1 cellular context compared by ENCODE assay signal in genomic region chr6:30717129-30717844, GRCh38.
A peak's percentile ranks its signal among the peaks of the same experiment; 100 is the strongest.
TF ChIP-seq lines count a peak whose summit lies in the region.

A gene with protein sequence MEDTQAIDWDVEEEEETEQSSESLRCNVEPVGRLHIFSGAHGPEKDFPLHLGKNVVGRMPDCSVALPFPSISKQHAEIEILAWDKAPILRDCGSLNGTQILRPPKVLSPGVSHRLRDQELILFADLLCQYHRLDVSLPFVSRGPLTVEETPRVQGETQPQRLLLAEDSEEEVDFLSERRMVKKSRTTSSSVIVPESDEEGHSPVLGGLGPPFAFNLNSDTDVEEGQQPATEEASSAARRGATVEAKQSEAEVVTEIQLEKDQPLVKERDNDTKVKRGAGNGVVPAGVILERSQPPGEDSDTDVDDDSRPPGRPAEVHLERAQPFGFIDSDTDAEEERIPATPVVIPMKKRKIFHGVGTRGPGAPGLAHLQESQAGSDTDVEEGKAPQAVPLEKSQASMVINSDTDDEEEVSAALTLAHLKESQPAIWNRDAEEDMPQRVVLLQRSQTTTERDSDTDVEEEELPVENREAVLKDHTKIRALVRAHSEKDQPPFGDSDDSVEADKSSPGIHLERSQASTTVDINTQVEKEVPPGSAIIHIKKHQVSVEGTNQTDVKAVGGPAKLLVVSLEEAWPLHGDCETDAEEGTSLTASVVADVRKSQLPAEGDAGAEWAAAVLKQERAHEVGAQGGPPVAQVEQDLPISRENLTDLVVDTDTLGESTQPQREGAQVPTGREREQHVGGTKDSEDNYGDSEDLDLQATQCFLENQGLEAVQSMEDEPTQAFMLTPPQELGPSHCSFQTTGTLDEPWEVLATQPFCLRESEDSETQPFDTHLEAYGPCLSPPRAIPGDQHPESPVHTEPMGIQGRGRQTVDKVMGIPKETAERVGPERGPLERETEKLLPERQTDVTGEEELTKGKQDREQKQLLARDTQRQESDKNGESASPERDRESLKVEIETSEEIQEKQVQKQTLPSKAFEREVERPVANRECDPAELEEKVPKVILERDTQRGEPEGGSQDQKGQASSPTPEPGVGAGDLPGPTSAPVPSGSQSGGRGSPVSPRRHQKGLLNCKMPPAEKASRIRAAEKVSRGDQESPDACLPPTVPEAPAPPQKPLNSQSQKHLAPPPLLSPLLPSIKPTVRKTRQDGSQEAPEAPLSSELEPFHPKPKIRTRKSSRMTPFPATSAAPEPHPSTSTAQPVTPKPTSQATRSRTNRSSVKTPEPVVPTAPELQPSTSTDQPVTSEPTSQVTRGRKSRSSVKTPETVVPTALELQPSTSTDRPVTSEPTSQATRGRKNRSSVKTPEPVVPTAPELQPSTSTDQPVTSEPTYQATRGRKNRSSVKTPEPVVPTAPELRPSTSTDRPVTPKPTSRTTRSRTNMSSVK (N-terminal part only) (minus strand): TSS chr6:30717281. CDS start chr6:30715175, 2,106 bp downstream.

TF ChIP-seq in HepG2, 621 proteins besides CTCF, POLR2A, EP300 and RAD21 (continued from another document and continues in another):
- TF ChIP-seq TAF1 (CRISPR knock-in tag; IDR thresholded peaks at IDR 0.05) (peak; percentile 97), FOXK2 (IDR thresholded peaks at IDR 0.05) (0 out of 2 replicates have a peak, but pooled peaks have one; percentile 42), JUND (CRISPR knock-in tag; IDR thresholded peaks at IDR 0.05) (peak; percentile 87), ZNF616 (CRISPR knock-in tag; IDR thresholded peaks at IDR 0.05; ENCODE audit: low read depth) (no peak), ZNF790 (CRISPR knock-in tag; IDR thresholded peaks at IDR 0.05; ENCODE audit: borderline replicate concordance) (no peak), ZNF234 (CRISPR knock-in tag; conservative IDR thresholded peaks at IDR 0.05) (peak; percentile 19; the same call in 1 of the 2 replicates), ZC3H13 (CRISPR knock-in tag; IDR thresholded peaks at IDR 0.05) (peak; percentile 96), ZNF883 (CRISPR knock-in tag; IDR thresholded peaks at IDR 0.05; ENCODE audit: not compliant biosample characterization) (peak; percentile 71), PCBP1 (IDR thresholded peaks at IDR 0.05; ENCODE audit: borderline replicate concordance, low read depth, low read length) (peak; percentile 80; the same call in 1 of the 2 replicates), ZNF121 (CRISPR knock-in tag; IDR thresholded peaks at IDR 0.05) (no peak), RFX3 (CRISPR knock-in tag; IDR thresholded peaks at IDR 0.05) (no peak), HDAC2 (CRISPR knock-in tag; IDR thresholded peaks at IDR 0.05) (peak; percentile 92), ZNF510 (CRISPR knock-in tag; IDR thresholded peaks at IDR 0.05; ENCODE audit: low read depth) (peak; percentile 95), ZNF407 (CRISPR knock-in tag; IDR thresholded peaks at IDR 0.05; ENCODE audit: not compliant biosample characterization) (peak; percentile 38), ZNF367 (CRISPR knock-in tag; IDR thresholded peaks at IDR 0.05; ENCODE audit: borderline replicate concordance) (0 out of 2 replicates have a peak, but pooled peaks have one; percentile 36), ATM (IDR thresholded peaks at IDR 0.05; ENCODE audit: borderline replicate concordance) (no peak), SAFB2 (CRISPR knock-in tag; IDR thresholded peaks at IDR 0.05; ENCODE audit: borderline replicate concordance, low read depth) (peak; percentile 86), CENPX (CRISPR knock-in tag; IDR thresholded peaks at IDR 0.05) (no peak), ZNF672 (CRISPR knock-in tag; IDR thresholded peaks at IDR 0.05) (0 out of 2 replicates have a peak, but pooled peaks have one; percentile 53), ZNF614 (CRISPR knock-in tag; IDR thresholded peaks at IDR 0.05; ENCODE audit: borderline replicate concordance) (peak; percentile 93; the same call in 1 of the 2 replicates), SOX5 (CRISPR knock-in tag; IDR thresholded peaks at IDR 0.05; ENCODE audit: borderline replicate concordance) (peak; percentile 88), TEAD3 (CRISPR knock-in tag; optimal IDR thresholded peaks at IDR 0.05; ENCODE audit: borderline replicate concordance) (peak; percentile 94), ZNF580 (CRISPR knock-in tag; IDR thresholded peaks at IDR 0.05; ENCODE audit: borderline replicate concordance, low read depth) (peak; percentile 95; the same call in 1 of the 2 replicates), ATRX (CRISPR knock-in tag; IDR thresholded peaks at IDR 0.05; ENCODE audit: borderline replicate concordance) (no peak; the same call in 1 of the 2 replicates), ZBTB7B (CRISPR knock-in tag; IDR thresholded peaks at IDR 0.05) (peak; percentile 66; the same call in 1 of the 2 replicates), SALL2 (CRISPR knock-in tag; IDR thresholded peaks at IDR 0.05) (peak; percentile 94), ZNF547 (CRISPR knock-in tag; IDR thresholded peaks at IDR 0.05) (peak; percentile 79; the same call in 1 of the 2 replicates), XRCC5 (optimal IDR thresholded peaks at IDR 0.05; ENCODE audit: low read length) (peak; percentile 99), ZNF496 (CRISPR knock-in tag; IDR thresholded peaks at IDR 0.05; ENCODE audit: insufficient replicate concordance) (no peak), DPF2 (CRISPR knock-in tag; IDR thresholded peaks at IDR 0.05; ENCODE audit: borderline replicate concordance, low read depth) (0 out of 2 replicates have a peak, but pooled peaks have one; percentile 29)
- TF ChIP-seq, protein P1, sequence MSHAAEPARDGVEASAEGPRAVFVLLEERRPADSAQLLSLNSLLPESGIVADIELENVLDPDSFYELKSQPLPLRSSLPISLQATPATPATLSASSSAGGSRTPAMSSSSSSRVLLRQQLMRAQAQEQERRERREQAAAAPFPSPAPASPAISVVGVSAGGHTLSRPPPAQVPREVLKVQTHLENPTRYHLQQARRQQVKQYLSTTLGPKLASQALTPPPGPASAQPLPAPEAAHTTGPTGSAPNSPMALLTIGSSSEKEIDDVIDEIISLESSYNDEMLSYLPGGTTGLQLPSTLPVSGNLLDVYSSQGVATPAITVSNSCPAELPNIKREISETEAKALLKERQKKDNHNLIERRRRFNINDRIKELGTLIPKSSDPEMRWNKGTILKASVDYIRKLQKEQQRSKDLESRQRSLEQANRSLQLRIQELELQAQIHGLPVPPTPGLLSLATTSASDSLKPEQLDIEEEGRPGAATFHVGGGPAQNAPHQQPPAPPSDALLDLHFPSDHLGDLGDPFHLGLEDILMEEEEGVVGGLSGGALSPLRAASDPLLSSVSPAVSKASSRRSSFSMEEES (CRISPR knock-in tag; IDR thresholded peaks at IDR 0.05), result peak; percentile 75
- TF ChIP-seq, protein P2, sequence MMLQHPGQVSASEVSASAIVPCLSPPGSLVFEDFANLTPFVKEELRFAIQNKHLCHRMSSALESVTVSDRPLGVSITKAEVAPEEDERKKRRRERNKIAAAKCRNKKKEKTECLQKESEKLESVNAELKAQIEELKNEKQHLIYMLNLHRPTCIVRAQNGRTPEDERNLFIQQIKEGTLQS (CRISPR knock-in tag; IDR thresholded peaks at IDR 0.05), result peak; percentile 68; the same call in 1 of the 2 replicates
- TF ChIP-seq, protein P3, sequence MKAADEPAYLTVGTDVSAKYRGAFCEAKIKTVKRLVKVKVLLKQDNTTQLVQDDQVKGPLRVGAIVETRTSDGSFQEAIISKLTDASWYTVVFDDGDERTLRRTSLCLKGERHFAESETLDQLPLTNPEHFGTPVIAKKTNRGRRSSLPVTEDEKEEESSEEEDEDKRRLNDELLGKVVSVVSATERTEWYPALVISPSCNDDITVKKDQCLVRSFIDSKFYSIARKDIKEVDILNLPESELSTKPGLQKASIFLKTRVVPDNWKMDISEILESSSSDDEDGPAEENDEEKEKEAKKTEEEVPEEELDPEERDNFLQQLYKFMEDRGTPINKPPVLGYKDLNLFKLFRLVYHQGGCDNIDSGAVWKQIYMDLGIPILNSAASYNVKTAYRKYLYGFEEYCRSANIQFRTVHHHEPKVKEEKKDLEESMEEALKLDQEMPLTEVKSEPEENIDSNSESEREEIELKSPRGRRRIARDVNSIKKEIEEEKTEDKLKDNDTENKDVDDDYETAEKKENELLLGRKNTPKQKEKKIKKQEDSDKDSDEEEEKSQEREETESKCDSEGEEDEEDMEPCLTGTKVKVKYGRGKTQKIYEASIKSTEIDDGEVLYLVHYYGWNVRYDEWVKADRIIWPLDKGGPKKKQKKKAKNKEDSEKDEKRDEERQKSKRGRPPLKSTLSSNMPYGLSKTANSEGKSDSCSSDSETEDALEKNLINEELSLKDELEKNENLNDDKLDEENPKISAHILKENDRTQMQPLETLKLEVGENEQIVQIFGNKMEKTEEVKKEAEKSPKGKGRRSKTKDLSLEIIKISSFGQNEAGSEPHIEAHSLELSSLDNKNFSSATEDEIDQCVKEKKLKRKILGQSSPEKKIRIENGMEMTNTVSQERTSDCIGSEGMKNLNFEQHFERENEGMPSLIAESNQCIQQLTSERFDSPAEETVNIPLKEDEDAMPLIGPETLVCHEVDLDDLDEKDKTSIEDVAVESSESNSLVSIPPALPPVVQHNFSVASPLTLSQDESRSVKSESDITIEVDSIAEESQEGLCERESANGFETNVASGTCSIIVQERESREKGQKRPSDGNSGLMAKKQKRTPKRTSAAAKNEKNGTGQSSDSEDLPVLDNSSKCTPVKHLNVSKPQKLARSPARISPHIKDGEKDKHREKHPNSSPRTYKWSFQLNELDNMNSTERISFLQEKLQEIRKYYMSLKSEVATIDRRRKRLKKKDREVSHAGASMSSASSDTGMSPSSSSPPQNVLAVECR (CRISPR knock-in tag; IDR thresholded peaks at IDR 0.05; ENCODE audit: borderline replicate concordance), result peak; percentile 98
- TF ChIP-seq, protein P4, sequence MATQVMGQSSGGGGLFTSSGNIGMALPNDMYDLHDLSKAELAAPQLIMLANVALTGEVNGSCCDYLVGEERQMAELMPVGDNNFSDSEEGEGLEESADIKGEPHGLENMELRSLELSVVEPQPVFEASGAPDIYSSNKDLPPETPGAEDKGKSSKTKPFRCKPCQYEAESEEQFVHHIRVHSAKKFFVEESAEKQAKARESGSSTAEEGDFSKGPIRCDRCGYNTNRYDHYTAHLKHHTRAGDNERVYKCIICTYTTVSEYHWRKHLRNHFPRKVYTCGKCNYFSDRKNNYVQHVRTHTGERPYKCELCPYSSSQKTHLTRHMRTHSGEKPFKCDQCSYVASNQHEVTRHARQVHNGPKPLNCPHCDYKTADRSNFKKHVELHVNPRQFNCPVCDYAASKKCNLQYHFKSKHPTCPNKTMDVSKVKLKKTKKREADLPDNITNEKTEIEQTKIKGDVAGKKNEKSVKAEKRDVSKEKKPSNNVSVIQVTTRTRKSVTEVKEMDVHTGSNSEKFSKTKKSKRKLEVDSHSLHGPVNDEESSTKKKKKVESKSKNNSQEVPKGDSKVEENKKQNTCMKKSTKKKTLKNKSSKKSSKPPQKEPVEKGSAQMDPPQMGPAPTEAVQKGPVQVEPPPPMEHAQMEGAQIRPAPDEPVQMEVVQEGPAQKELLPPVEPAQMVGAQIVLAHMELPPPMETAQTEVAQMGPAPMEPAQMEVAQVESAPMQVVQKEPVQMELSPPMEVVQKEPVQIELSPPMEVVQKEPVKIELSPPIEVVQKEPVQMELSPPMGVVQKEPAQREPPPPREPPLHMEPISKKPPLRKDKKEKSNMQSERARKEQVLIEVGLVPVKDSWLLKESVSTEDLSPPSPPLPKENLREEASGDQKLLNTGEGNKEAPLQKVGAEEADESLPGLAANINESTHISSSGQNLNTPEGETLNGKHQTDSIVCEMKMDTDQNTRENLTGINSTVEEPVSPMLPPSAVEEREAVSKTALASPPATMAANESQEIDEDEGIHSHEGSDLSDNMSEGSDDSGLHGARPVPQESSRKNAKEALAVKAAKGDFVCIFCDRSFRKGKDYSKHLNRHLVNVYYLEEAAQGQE (IDR thresholded peaks at IDR 0.05; ENCODE audit: borderline replicate concordance in 1 of 2, low read depth in 1 of 2, low read length in 2 of 2), result peak in 1 of 2 experiments; percentile 75; a peak in 2 of 4 replicates
